ENCODE assay signal across 16 cellular contexts in the genomic region with DNA sequence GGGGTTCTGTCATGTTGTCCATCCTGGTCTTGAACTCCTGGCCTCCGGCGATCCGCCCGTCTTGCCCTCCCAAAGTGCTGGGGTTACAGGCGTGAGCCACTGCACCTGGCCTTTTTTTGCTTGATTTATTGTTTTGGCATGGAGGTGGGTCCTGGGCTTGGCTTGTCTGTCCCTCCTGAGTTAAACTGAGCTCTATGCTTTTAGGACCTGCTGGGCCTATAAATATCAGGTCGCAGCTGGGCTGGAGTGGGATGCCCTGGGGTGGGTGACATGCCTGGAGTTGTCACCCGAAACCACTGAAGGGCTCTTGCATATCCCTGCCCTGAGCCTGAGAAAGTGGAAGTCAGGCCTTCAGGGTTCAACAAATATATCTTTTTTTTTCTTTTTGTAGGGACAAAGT. TPM values are rescaled to one million over a fixed set of nuclear protein-coding genes. Genes with fewer than 3 reads are reported as not detected.
DNase-seq lines count a peak whose midpoint lies in the region; ATAC-seq and TF ChIP-seq lines count a peak whose summit lies in the region.
"Had no signal": no experiment of that assay in that cellular context is flagged by ENCODE, and none has a peak within 500 bp of the region (broad histone marks: within the 10 kb centered on the region; RNA-seq: fewer than 3 reads in every experiment).

No MANE protein-coding gene starts in this region.

- H3K27me3 ChIP-seq in left lung = no peaks in the 10 kb centered on the region

- POLR2A ChIA-PET in HEK293 (lab: Yijun Ruan, JAX) = no interaction called here

- H3K4me3 ChIP-seq in HEK293 (ENCODE audit: low read depth, low read length) (no peak overlapping the region), NB4 (ENCODE audit: low read depth, low read length) (no peak overlapping the region), left lung (no peak overlapping the region)

- H3K9me3 ChIP-seq in HEK293 (ENCODE audit: control insufficient read depth, insufficient read depth, low read depth, low read length) (no peaks in the 10 kb centered on the region), left lung (no peaks in the 10 kb centered on the region)

- TF ChIP-seq POLR2A in NB4 (IDR thresholded peaks at IDR 0.05; ENCODE audit: extremely low read depth, insufficient read length) = no peak

- TF ChIP-seq CTCF in HEK293 (tag by site-specific recombination; IDR thresholded peaks at IDR 0.05) (no peak), NB4 (IDR thresholded peaks at IDR 0.05; ENCODE audit: low read depth, low read length) (no peak), left lung (IDR thresholded peaks at IDR 0.05) (no peak)

- CTCF ChIA-PET in HEK293 (lab: Yijun Ruan, JAX) = interaction anchor here (1.3 to 1.6 kb wide), 2 partner anchors 14 to 134 kb away, joined by 3 read pairs; no protein-coding TSS in a partner anchor

- DNase-seq in NB4 (ENCODE audit: low read depth) = peak; percentile 34
- peak; percentile 47 for DNase-seq in left kidney (ENCODE audit: low read depth, low spot score)
- DNase-seq in activated naive CD4-positive, alpha-beta T cell treated with Interleukin-2 at 50 U/mL for 16 hours = no peak
- DNase-seq in RKO (ENCODE audit: low spot score) = no peak
- no peak for DNase-seq in activated CD4-positive, CD25-positive, alpha-beta regulatory T cell (lab: John Stamatoyannopoulos, UW)
- DNase-seq in left lung = no peak
- DNase-seq: Calu3; CD4-positive, alpha-beta T cell; KG1; NCI-H1105 treated with DMSO at 0.1 percent for 48 hours; NCI-H1694 treated with DMSO at 0.1 percent for 48 hours; NCI-H2107; NCI-H748 treated with DMSO at 0.1 percent for 48 hours; SW 1271 had no signal

- no peaks in the 10 kb centered on the region for H3K4me1 ChIP-seq in HEK293 (ENCODE audit: control insufficient read depth, insufficient read depth, low read length)
- peaks cover 0 to 36% of the 10 kb centered on the region in 2 donors for H3K4me1 ChIP-seq in left lung

- H3K36me3 ChIP-seq in HEK293 (ENCODE audit: control insufficient read depth in 2 of 2, insufficient read depth in 1 of 2, low read length in 2 of 2) (no peaks in the 10 kb centered on the region), left lung (no peaks in the 10 kb centered on the region)

- no peak for ATAC-seq in left lung

- H3K27ac ChIP-seq in HEK293 (ENCODE audit: extremely low read depth, low read depth, low read length) (no peak overlapping the region), left lung (peak overlapping the region in 1 of 2 donors; percentile 58)

- intact Hi-C loops in left lung (cut with DNase I) = no loop called here

TF ChIP-seq in HEK293, 187 proteins besides CTCF, POLR2A, EP300 and RAD21:
- TF ChIP-seq ZBTB8A (tag by site-specific recombination; IDR thresholded peaks at IDR 0.05) = peak; percentile 50
- TF ChIP-seq, protein P1, sequence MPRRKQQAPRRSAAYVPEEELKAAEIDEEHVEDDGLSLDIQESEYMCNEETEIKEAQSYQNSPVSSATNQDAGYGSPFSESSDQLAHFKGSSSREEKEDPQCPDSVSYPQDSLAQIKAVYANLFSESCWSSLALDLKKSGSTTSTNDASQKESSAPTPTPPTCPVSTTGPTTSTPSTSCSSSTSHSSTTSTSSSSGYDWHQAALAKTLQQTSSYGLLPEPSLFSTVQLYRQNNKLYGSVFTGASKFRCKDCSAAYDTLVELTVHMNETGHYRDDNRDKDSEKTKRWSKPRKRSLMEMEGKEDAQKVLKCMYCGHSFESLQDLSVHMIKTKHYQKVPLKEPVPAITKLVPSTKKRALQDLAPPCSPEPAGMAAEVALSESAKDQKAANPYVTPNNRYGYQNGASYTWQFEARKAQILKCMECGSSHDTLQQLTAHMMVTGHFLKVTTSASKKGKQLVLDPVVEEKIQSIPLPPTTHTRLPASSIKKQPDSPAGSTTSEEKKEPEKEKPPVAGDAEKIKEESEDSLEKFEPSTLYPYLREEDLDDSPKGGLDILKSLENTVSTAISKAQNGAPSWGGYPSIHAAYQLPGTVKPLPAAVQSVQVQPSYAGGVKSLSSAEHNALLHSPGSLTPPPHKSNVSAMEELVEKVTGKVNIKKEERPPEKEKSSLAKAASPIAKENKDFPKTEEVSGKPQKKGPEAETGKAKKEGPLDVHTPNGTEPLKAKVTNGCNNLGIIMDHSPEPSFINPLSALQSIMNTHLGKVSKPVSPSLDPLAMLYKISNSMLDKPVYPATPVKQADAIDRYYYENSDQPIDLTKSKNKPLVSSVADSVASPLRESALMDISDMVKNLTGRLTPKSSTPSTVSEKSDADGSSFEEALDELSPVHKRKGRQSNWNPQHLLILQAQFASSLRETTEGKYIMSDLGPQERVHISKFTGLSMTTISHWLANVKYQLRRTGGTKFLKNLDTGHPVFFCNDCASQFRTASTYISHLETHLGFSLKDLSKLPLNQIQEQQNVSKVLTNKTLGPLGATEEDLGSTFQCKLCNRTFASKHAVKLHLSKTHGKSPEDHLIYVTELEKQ (tag by site-specific recombination; IDR thresholded peaks at IDR 0.05; ENCODE audit: borderline replicate concordance) = no peak
- TF ChIP-seq ZIC2 (tag by site-specific recombination; IDR thresholded peaks at IDR 0.05) = peak; percentile 54
- TF ChIP-seq ZBTB1 (tag by site-specific recombination; IDR thresholded peaks at IDR 0.05) = no peak
- no peak for TF ChIP-seq ZNF560 (tag by site-specific recombination; IDR thresholded peaks at IDR 0.05; ENCODE audit: borderline replicate concordance)

RNA-seq across cellular contexts. Expression of a gene that starts 5.5 kb away (rescaled TPM):
- total RNA-seq in left lung = under 1 TPM; 0.35 to 0.81 TPM
- total RNA-seq: Calu3, SK-MEL-5 had no signal

RNA-seq across cellular contexts. Expression of a gene that starts 12.2 kb away (rescaled TPM):
- total RNA-seq in left lung = 10 to 100 TPM; 14.2 to 20.5 TPM

RNA-seq across cellular contexts. Expression of a gene that starts 29.7 kb away (rescaled TPM):
- 10 to 100 TPM; 51.4 to 71.7 TPM for total RNA-seq in left lung

Comparison
In these comparisons a context has a peak if more than half of its experiments do, and no peak if none do; other contexts are left out.
1. DNase-seq: peak in NB4 (single experiment) and left kidney (single experiment); none in activated naive CD4-positive, alpha-beta T cell treated with Interleukin-2 at 50 U/mL for 16 hours (single experiment), RKO (single experiment), activated CD4-positive, CD25-positive, alpha-beta regulatory T cell (0 of 4) and left lung (0 of 2).